9 cellular contexts compared by ENCODE assay signal in genomic region chr4:171812377-171813194, GRCh38. TPM values are rescaled to one million over a fixed set of nuclear protein-coding genes. Genes with fewer than 3 reads are reported as not detected.
DNase-seq lines count a peak whose midpoint lies in the region; ATAC-seq, FAIRE-seq and TF ChIP-seq lines count a peak whose summit lies in the region.
"Had no signal": no experiment of that assay in that cellular context is flagged by ENCODE, and none has a peak within 500 bp of the region (broad histone marks: within the 10 kb centered on the region; RNA-seq: fewer than 3 reads in every experiment).

No MANE protein-coding gene starts in this region.

- H3K27me3 ChIP-seq in GM23248 (replicated peaks; ENCODE audit: insufficient read depth) (peaks cover 21% of the 10 kb centered on the region), adipocyte (replicated peaks; ENCODE audit: control insufficient read depth, insufficient read depth, low read length) (peaks cover 32% of the 10 kb centered on the region)

- H3K4me2 ChIP-seq in GM23248 (ENCODE audit: unreplicated experiment), result peak overlapping the region; percentile 75

- peak overlapping the region; percentile 71 for H2AFZ ChIP-seq in GM23248

- in situ Hi-C loops in GM23248 (cut with MboI), result no loop called here

- H3K36me3 ChIP-seq in GM23248 (ENCODE audit: low read depth) (no peaks in the 10 kb centered on the region), adipocyte (ENCODE audit: control insufficient read depth, insufficient read depth, low read length, severe bottlenecking) (no peaks in the 10 kb centered on the region)

- H3K4me3 ChIP-seq in AG04449 (ENCODE audit: low read depth, low read length), result peak overlapping the region; percentile 62
- peak overlapping the region; percentile 58 for H3K4me3 ChIP-seq in GM23248
- H3K4me3 ChIP-seq in adipocyte (ENCODE audit: low read length), result peak overlapping the region; percentile 64
- peak overlapping the region; percentile 14 for H3K4me3 ChIP-seq in lower leg skin (ENCODE audit: low read depth, poor library complexity, severe bottlenecking)

- intact Hi-C loops in lower leg skin (cut with DNase I; ENCODE audit: low total_unique reads), result no loop called here

- no peak for TF ChIP-seq POLR2A in lower leg skin (IDR thresholded peaks at IDR 0.05)

- no peak for DNase-seq in AG04449 (ENCODE audit: low read depth, low spot score)
- no peak for DNase-seq in GM23248
- peak; percentile 33 for DNase-seq in adipocyte (ENCODE audit: low read depth)
- no peak for DNase-seq in lower leg skin (ENCODE audit: low spot score in 2 of 2)
- DNase-seq in omental fat pad (ENCODE audit: low spot score), result no peak
- DNase-seq in stimulated activated CD4-positive, alpha-beta T cell treated with anti-CD3 and anti-CD28 coated beads, Interleukin-1b, Interleukin-23, amount 100 ng/mL, for 48 hours, result no peak
- DNase-seq in GM19239 (ENCODE audit: insufficient read length, low spot score), result no peak

- no peak for FAIRE-seq in GM19239 (lab: Jason Lieb, UNC)

- no peaks in the 10 kb centered on the region for H3K4me1 ChIP-seq in GM23248 (ENCODE audit: insufficient read depth)
- H3K4me1 ChIP-seq in adipocyte (ENCODE audit: control insufficient read depth, insufficient read depth, low read length), result no peaks in the 10 kb centered on the region

- H3K9me3 ChIP-seq in GM23248 (ENCODE audit: low read depth) (no peaks in the 10 kb centered on the region), adipocyte (ENCODE audit: control insufficient read depth, low read length) (peaks cover 4% of the 10 kb centered on the region)

- WGBS in GM23248 (ENCODE audit: low coverage in 1 of 2, low lambda C conversion rate in 2 of 2, missing lambda C conversion rate in 2 of 2), 2 experiments, result 4% methylated on average over 43 to 47 of the region's 54 CpGs
- WGBS in lower leg skin, 2 donors, result 3 to 4% methylated on average over 34 to 49 of the region's 54 CpGs

- no peaks in the 10 kb centered on the region for H4K20me1 ChIP-seq in GM23248 (ENCODE audit: insufficient read depth)

- no peaks in the 10 kb centered on the region for H3K9me2 ChIP-seq in GM23248 (ENCODE audit: insufficient read depth)

- ATAC-seq in omental fat pad (ENCODE audit: low FRiP score) (no peak), HG02973 (IDR thresholded peaks at IDR 0.05; ENCODE audit: unreplicated experiment) (no peak)

- no peaks in the 10 kb centered on the region for H3K79me2 ChIP-seq in GM23248 (ENCODE audit: insufficient read depth)

- H3K9ac ChIP-seq in GM23248, result no peak overlapping the region
- no peak overlapping the region for H3K9ac ChIP-seq in adipocyte (ENCODE audit: low read length)

- no peak overlapping the region for H3K27ac ChIP-seq in GM23248

- H3F3A ChIP-seq in GM23248 (ENCODE audit: insufficient read depth), result no peaks in the 10 kb centered on the region

- CTCF ChIA-PET in AG04449 (lab: Yijun Ruan, JAX), result no interaction called here

- no peak for TF ChIP-seq CTCF in AG04449 (IDR thresholded peaks at IDR 0.05; ENCODE audit: insufficient read depth, low read length, missing control alignments)
- TF ChIP-seq CTCF in lower leg skin (IDR thresholded peaks at IDR 0.05), result no peak
- TF ChIP-seq CTCF in omental fat pad (IDR thresholded peaks at IDR 0.05), result no peak

- POLR2A ChIA-PET in AG04449 (lab: Yijun Ruan, JAX), result no interaction called here

RNA-seq across cellular contexts. Expression of gene GALNTL6, which starts 0.6 kb away (rescaled TPM):
- not detected in 2 replicates for total RNA-seq in GM23248 (2014; rRNA removed; shearing (Covaris generic))
- not detected in 2 replicates for polyA plus RNA-seq in GM23248 (2016; fragmentation: Nextera tagmentation; extraction: Ambion mirVana)
- 1 to 10 TPM in 1 of 4 donors, under 1 TPM in 3; 0.30 to 1.3 (median 0.60) TPM for total RNA-seq in lower leg skin
- not detected for total RNA-seq in omental fat pad
- total RNA-seq: activated CD8-positive, alpha-beta memory T cell treated with anti-CD3 and anti-CD28 coated beads for 36 hours had no signal

Comparison
In these comparisons a context has a peak if more than half of its experiments do, and no peak if none do; other contexts are left out.
1. H3K4me3 ChIP-seq: peak in every context shown above with its lines; median percentile 64 in adipocyte; 62 in AG04449; 58 in GM23248; 14 in lower leg skin.